16 cellular contexts compared by ENCODE assay signal in genomic region chr3:14689247-14689980, GRCh38. TPM values are rescaled to one million over a fixed set of nuclear protein-coding genes. Genes with fewer than 3 reads are reported as not detected.
A peak's percentile ranks its signal among the peaks of the same experiment; 100 is the strongest.
DNase-seq lines count a peak whose midpoint lies in the region; ATAC-seq and TF ChIP-seq lines count a peak whose summit lies in the region.
"Had no signal": no experiment of that assay in that cellular context is flagged by ENCODE, and none has a peak within 500 bp of the region (broad histone marks: within the 10 kb centered on the region; RNA-seq: fewer than 3 reads in every experiment).

No MANE protein-coding gene starts in this region.

- peak; percentile 56 for ATAC-seq in activated CD8-positive, alpha-beta T cell treated with anti-CD3 and anti-CD28 coated beads for 36 hours
- no peak for ATAC-seq in activated CD8-positive, alpha-beta T cell treated with anti-CD3 and anti-CD28 coated beads, Interleukin-2, amount 10 ng/mL, durations not matched to agents 7 days and 5 days
- peak; percentile 36 for ATAC-seq in HG02885 (IDR thresholded peaks at IDR 0.05; ENCODE audit: poor library complexity, unreplicated experiment)
- ATAC-seq in GM19455 (IDR thresholded peaks at IDR 0.05; ENCODE audit: unreplicated experiment): no peak
- ATAC-seq: A549 had no signal

- no peak for DNase-seq in activated CD8-positive, alpha-beta T cell treated with anti-CD3 and anti-CD28 coated beads for 36 hours
- DNase-seq in activated CD8-positive, alpha-beta T cell treated with anti-CD3 and anti-CD28 coated beads, Interleukin-2, amount 10 ng/mL, durations not matched to agents 7 days and 5 days: no peak
- DNase-seq in NOMO-1 treated with DMSO at 0.1 percent for 48 hours (lab: John Stamatoyannopoulos, UW; ENCODE audit: unreplicated experiment) (peak; percentile 88), NCI-H345 (lab: John Stamatoyannopoulos, UW) (no peak), BE2C (no peak), uterus (no peak)
- DNase-seq: activated naive CD4-positive, alpha-beta T cell treated with Interleukin-2 at 50 U/mL for 16 hours; brain microvascular endothelial cell; effector memory CD4-positive, alpha-beta T cell; mammary epithelial cell; occipital lobe; testis had no signal

- no peaks in the 10 kb centered on the region for H3K36me3 Mint-ChIP-seq in activated CD8-positive, alpha-beta T cell treated with anti-CD3 and anti-CD28 coated beads for 36 hours (ENCODE audit: low read depth)
- H3K36me3 Mint-ChIP-seq in activated CD8-positive, alpha-beta T cell treated with anti-CD3 and anti-CD28 coated beads, Interleukin-2, amount 10 ng/mL, durations not matched to agents 7 days and 5 days (ENCODE audit: low read depth): no peaks in the 10 kb centered on the region

- no peak overlapping the region for H3K27ac Mint-ChIP-seq in activated CD8-positive, alpha-beta T cell treated with anti-CD3 and anti-CD28 coated beads for 36 hours
- no peak overlapping the region for H3K27ac Mint-ChIP-seq in activated CD8-positive, alpha-beta T cell treated with anti-CD3 and anti-CD28 coated beads, Interleukin-2, amount 10 ng/mL, durations not matched to agents 7 days and 5 days

- H3K9me3 Mint-ChIP-seq in activated CD8-positive, alpha-beta T cell treated with anti-CD3 and anti-CD28 coated beads for 36 hours: no peaks in the 10 kb centered on the region
- H3K9me3 Mint-ChIP-seq in activated CD8-positive, alpha-beta T cell treated with anti-CD3 and anti-CD28 coated beads, Interleukin-2, amount 10 ng/mL, durations not matched to agents 7 days and 5 days (ENCODE audit: insufficient read depth): no peaks in the 10 kb centered on the region

- no peak for TF ChIP-seq CTCF in activated CD8-positive, alpha-beta T cell treated with anti-CD3 and anti-CD28 coated beads for 36 hours (IDR thresholded peaks at IDR 0.05)
- TF ChIP-seq CTCF in BE2C (IDR thresholded peaks at IDR 0.05; ENCODE audit: low read depth, low read length) (no peak), uterus (IDR thresholded peaks at IDR 0.05) (no peak)

- H3K4me1 Mint-ChIP-seq in activated CD8-positive, alpha-beta T cell treated with anti-CD3 and anti-CD28 coated beads for 36 hours (ENCODE audit: low read depth): peaks cover 5% of the 10 kb centered on the region
- H3K4me1 Mint-ChIP-seq in activated CD8-positive, alpha-beta T cell treated with anti-CD3 and anti-CD28 coated beads, Interleukin-2, amount 10 ng/mL, durations not matched to agents 7 days and 5 days (ENCODE audit: low read depth): no peaks in the 10 kb centered on the region

- H3K36me3 ChIP-seq in BE2C: no peaks in the 10 kb centered on the region
- H3K36me3 ChIP-seq in uterus: no peaks in the 10 kb centered on the region
- H3K36me3 ChIP-seq: brain microvascular endothelial cell had no signal

- H3K27me3 ChIP-seq in BE2C (no peaks in the 10 kb centered on the region), uterus (no peaks in the 10 kb centered on the region)
- H3K27me3 ChIP-seq: testis had no signal

- no peak overlapping the region for H3K4me3 Mint-ChIP-seq in activated CD8-positive, alpha-beta T cell treated with anti-CD3 and anti-CD28 coated beads for 36 hours
- no peak overlapping the region for H3K4me3 Mint-ChIP-seq in activated CD8-positive, alpha-beta T cell treated with anti-CD3 and anti-CD28 coated beads, Interleukin-2, amount 10 ng/mL, durations not matched to agents 7 days and 5 days

- no peak overlapping the region for H3K27ac ChIP-seq in uterus
- H3K27ac ChIP-seq: A549, brain microvascular endothelial cell, testis had no signal

- intact Hi-C loops in activated CD8-positive, alpha-beta T cell treated with anti-CD3 and anti-CD28 coated beads for 36 hours (cut with micrococcal nuclease): no loop called here
- intact Hi-C loops in uterus (cut with DNase I; ENCODE audit: low total_unique reads): loop anchor here (10.0 kb wide), 1 partner anchor 95 kb away; no protein-coding TSS in a partner anchor

- no peaks in the 10 kb centered on the region for H3K9me3 ChIP-seq in BE2C
- no peaks in the 10 kb centered on the region for H3K9me3 ChIP-seq in uterus
- H3K9me3 ChIP-seq: testis had no signal

- H3K4me1 ChIP-seq in BE2C: no peaks in the 10 kb centered on the region
- H3K4me1 ChIP-seq in uterus: no peaks in the 10 kb centered on the region
- H3K4me1 ChIP-seq: A549, testis had no signal

- CTCF ChIA-PET in activated CD8-positive, alpha-beta T cell treated with anti-CD3 and anti-CD28 coated beads for 36 hours (lab: Charles Lee): interaction anchor here (1.6 kb wide), 1 partner anchor 12 kb away, joined by 3 read pairs; no protein-coding TSS in a partner anchor
- CTCF ChIA-PET in activated CD8-positive, alpha-beta T cell treated with anti-CD3 and anti-CD28 coated beads, Interleukin-2, amount 10 ng/mL, durations not matched to agents 7 days and 5 days (lab: Charles Lee): no interaction called here

- POLR2A ChIA-PET in activated CD8-positive, alpha-beta T cell treated with anti-CD3 and anti-CD28 coated beads for 36 hours (lab: Charles Lee): no interaction called here
- POLR2A ChIA-PET in activated CD8-positive, alpha-beta T cell treated with anti-CD3 and anti-CD28 coated beads, Interleukin-2, amount 10 ng/mL, durations not matched to agents 7 days and 5 days (lab: Charles Lee): no interaction called here

- no peak overlapping the region for H3K4me3 ChIP-seq in BE2C (ENCODE audit: low read depth, low read length)
- no peak overlapping the region for H3K4me3 ChIP-seq in uterus
- H3K4me3 ChIP-seq: A549, smooth muscle cell, testis had no signal

- no peaks in the 10 kb centered on the region for H3K27me3 Mint-ChIP-seq in activated CD8-positive, alpha-beta T cell treated with anti-CD3 and anti-CD28 coated beads for 36 hours
- peaks cover 16% of the 10 kb centered on the region for H3K27me3 Mint-ChIP-seq in activated CD8-positive, alpha-beta T cell treated with anti-CD3 and anti-CD28 coated beads, Interleukin-2, amount 10 ng/mL, durations not matched to agents 7 days and 5 days (ENCODE audit: low read depth)

- TF ChIP-seq POLR2A in uterus (IDR thresholded peaks at IDR 0.05): no peak

RNA-seq across cellular contexts. Expression of gene C3orf20, which starts 14.5 kb away (rescaled TPM):
- under 1 TPM; 0.20 to 0.23 TPM for total RNA-seq in activated CD8-positive, alpha-beta T cell treated with anti-CD3 and anti-CD28 coated beads for 36 hours
- under 1 TPM; 0.10 to 0.11 TPM for total RNA-seq in activated CD8-positive, alpha-beta T cell treated with anti-CD3 and anti-CD28 coated beads, Interleukin-2, amount 10 ng/mL, durations not matched to agents 7 days and 5 days
- not detected for polyA plus RNA-seq in BE2C (2012; ENCODE audit: insufficient read depth, insufficient read length, low read depth)
- total RNA-seq in uterus: under 1 TPM in 2 of 4 donors, not detected in 2; 0.07 to 0.73 TPM
- total RNA-seq: smooth muscle cell had no signal
- polyA plus RNA-seq: mammary epithelial cell, smooth muscle cell had no signal

RNA-seq across cellular contexts. Expression of gene CCDC174, which starts 37.9 kb away (rescaled TPM):
- 10 to 100 TPM; 14.2 to 16.2 TPM for total RNA-seq in activated CD8-positive, alpha-beta T cell treated with anti-CD3 and anti-CD28 coated beads for 36 hours
- 10 to 100 TPM; 17.5 to 18.5 TPM for total RNA-seq in activated CD8-positive, alpha-beta T cell treated with anti-CD3 and anti-CD28 coated beads, Interleukin-2, amount 10 ng/mL, durations not matched to agents 7 days and 5 days
- polyA plus RNA-seq in BE2C (2012; ENCODE audit: insufficient read depth, insufficient read length, low read depth): 16.8 TPM
- total RNA-seq in uterus: 10 to 100 TPM in 2 of 4 donors, 1 to 10 TPM in 2; 5.3 to 33.1 (median 14.4) TPM

Comparison
In these comparisons a context has a peak if more than half of its experiments do, and no peak if none do; other contexts are left out.
1. ATAC-seq: peak in activated CD8-positive, alpha-beta T cell treated with anti-CD3 and anti-CD28 coated beads for 36 hours (single experiment) and HG02885 (single experiment); none in activated CD8-positive, alpha-beta T cell treated with anti-CD3 and anti-CD28 coated beads, Interleukin-2, amount 10 ng/mL, durations not matched to agents 7 days and 5 days (single experiment) and GM19455 (single experiment).